In the genomic region with DNA sequence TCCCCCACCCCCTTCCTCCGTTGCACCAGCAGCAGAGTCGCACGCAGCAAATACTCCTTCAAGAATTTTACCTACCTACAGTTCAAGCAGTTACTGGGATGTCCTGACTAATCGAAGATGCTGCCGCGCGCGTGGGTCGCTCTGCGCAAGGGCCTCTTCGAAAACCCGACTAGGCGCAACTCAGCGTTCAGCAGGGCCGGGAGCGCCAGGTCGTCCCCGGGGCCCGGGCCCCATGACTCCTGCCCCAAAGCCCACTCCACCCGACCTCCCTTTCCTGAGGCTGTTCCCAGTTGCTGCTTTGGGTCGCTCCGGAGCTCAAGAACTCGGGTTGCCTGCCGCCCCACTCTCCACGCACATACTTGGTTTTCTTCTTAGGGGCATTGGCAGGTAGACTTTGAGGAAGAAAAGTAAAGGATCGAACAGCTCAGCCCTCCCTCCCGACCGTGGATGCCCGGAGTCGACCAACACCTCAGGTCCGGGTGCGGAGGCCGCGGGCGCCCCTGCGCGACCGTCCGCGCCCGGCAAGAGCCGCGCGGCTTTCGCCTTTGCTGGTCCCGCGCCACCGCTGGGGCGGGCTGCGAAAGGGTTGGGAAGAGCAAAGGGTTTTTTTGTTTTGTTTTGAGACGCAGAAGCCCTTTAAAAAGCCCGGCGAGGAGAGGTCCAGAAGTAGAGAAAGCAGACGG, we compare ENCODE assay signal across 7 cellular contexts. TPM values are rescaled to one million over a fixed set of nuclear protein-coding genes. Genes with fewer than 3 reads are reported as not detected.
DNase-seq lines count a peak whose midpoint lies in the region; ATAC-seq and TF ChIP-seq lines count a peak whose summit lies in the region.

No MANE protein-coding gene starts in this region.

- CTCF ChIA-PET in PC-9 (lab: Charles Lee), result interaction anchor here (0.8 to 1.1 kb wide), 3 partner anchors 109 to 417 kb away, joined by 3 read pairs; no protein-coding TSS in a partner anchor

- peaks cover 34% of the 10 kb centered on the region for H3K79me2 ChIP-seq in PC-9 (ENCODE audit: low read depth)

- no TSS peak for BruUV-seq in PC-9 (replicated peaks; lab: Mats Ljungman, UMichigan)

- no peak for TF ChIP-seq POLR2A in esophagus muscularis mucosa (IDR thresholded peaks at IDR 0.05; ENCODE audit: low read depth)

- no peak for TF ChIP-seq EP300 in esophagus muscularis mucosa (IDR thresholded peaks at IDR 0.05)

- intact Hi-C loops in PC-9 (cut with micrococcal nuclease; ENCODE audit: unreplicated experiment) (no loop called here), esophagus muscularis mucosa (cut with DNase I) (loop anchor here (10.0 kb wide), 2 partner anchors 220 to 420 kb away; no protein-coding TSS in a partner anchor)

- H3K36me3 ChIP-seq in PC-9 (ENCODE audit: low read depth) (peaks cover 15% of the 10 kb centered on the region; the same call in 1 of the 2 replicates), esophagus muscularis mucosa (peaks cover 0 to 9% (median 3%) of the 10 kb centered on the region in 4 donors), neuron (ENCODE audit: insufficient read depth, low read length) (no peaks in the 10 kb centered on the region)

- no peaks in the 10 kb centered on the region for H4K20me1 ChIP-seq in PC-9 (ENCODE audit: insufficient read depth)

- ATAC-seq in GM21526 (IDR thresholded peaks at IDR 0.05; ENCODE audit: low FRiP score, unreplicated experiment) (no peak), omental fat pad (ENCODE audit: low FRiP score) (no peak), HG03432 (IDR thresholded peaks at IDR 0.05; ENCODE audit: unreplicated experiment) (no peak)

- H3K9me3 ChIP-seq in PC-9 (ENCODE audit: insufficient read depth, low read depth) (no peaks in the 10 kb centered on the region), esophagus muscularis mucosa (no peaks in the 10 kb centered on the region), neuron (ENCODE audit: low read length) (no peaks in the 10 kb centered on the region)

- H3F3A ChIP-seq in PC-9 (ENCODE audit: insufficient read depth, low read depth), result peaks cover 12% of the 10 kb centered on the region; the same call in 1 of the 2 replicates

- 2% methylated on average over 28 of the region's 54 CpGs for WGBS in esophagus muscularis mucosa

- TF ChIP-seq CTCF in GM12865 (IDR thresholded peaks at IDR 0.05; ENCODE audit: insufficient read depth, low read depth, low read length, missing control alignments) (no peak), PC-9 (conservative IDR thresholded peaks at IDR 0.05) (no peak), esophagus muscularis mucosa (IDR thresholded peaks at IDR 0.05) (no peak), omental fat pad (IDR thresholded peaks at IDR 0.05) (no peak)

- H2AFZ ChIP-seq in PC-9 (peak overlapping the region; percentile 93), neuron (ENCODE audit: low read depth, low read length) (peak overlapping the region; percentile 58)

- H3K4me3 ChIP-seq in GM12865 (ENCODE audit: low read depth, low read length) (peak overlapping the region; percentile 40), PC-9 (peak overlapping the region; percentile 80), esophagus muscularis mucosa (peak overlapping the region; percentile 59 to 68 (median 66)), neuron (ENCODE audit: low read length) (peak overlapping the region; percentile 46)

- POLR2A ChIA-PET in PC-9 (lab: Charles Lee; ENCODE audit: unreplicated experiment), result interaction anchor here (0.6 to 3.1 kb wide), 4 partner anchors 122 to 298 kb away, joined by 3 to 60 read pairs (median 6); no protein-coding TSS in a partner anchor

- DNase-seq in GM12865 (ENCODE audit: low read depth) (no peak), PC-9 (peak in 1 of 2 experiments; percentile 26), esophagus muscularis mucosa (ENCODE audit: extremely low spot score) (no peak), omental fat pad (ENCODE audit: low spot score) (no peak)

- no peaks in the 10 kb centered on the region for H3K9me2 ChIP-seq in PC-9 (ENCODE audit: insufficient read depth)

- no peaks in the 10 kb centered on the region for H3K27me3 ChIP-seq in PC-9 (ENCODE audit: insufficient read depth, low read depth)
- H3K27me3 ChIP-seq in esophagus muscularis mucosa, result peaks cover 0 to 87% (median 25%) of the 10 kb centered on the region in 4 donors
- H3K27me3 ChIP-seq in neuron (ENCODE audit: insufficient read depth, low read length), result peaks cover 92% of the 10 kb centered on the region

- peak overlapping the region; percentile 96 for H3K4me2 ChIP-seq in PC-9

- peaks cover 14% of the 10 kb centered on the region for H3K4me1 ChIP-seq in PC-9 (replicated peaks; ENCODE audit: insufficient read depth)
- peaks cover 21 to 63% (median 57%) of the 10 kb centered on the region in 4 donors for H3K4me1 ChIP-seq in esophagus muscularis mucosa
- H3K4me1 ChIP-seq in neuron (ENCODE audit: insufficient read depth, low read length), result peaks cover 27% of the 10 kb centered on the region

- H3K27ac ChIP-seq in PC-9 (0 out of 2 replicates have a peak overlapping the region, but pooled peaks have one; percentile 17), esophagus muscularis mucosa (replicated peaks in 1 of 4) (peak overlapping the region; percentile 72 to 83 (median 78))

RNA-seq across cellular contexts. Expression of a gene that starts 1.9 kb away (rescaled TPM):
- total RNA-seq in PC-9 (2021), result 62.4 and 63.5 TPM in 2 replicates
- 10 to 100 TPM; 16.0 to 29.9 (median 18.9) TPM for total RNA-seq in esophagus muscularis mucosa
- total RNA-seq in omental fat pad, result 10 to 100 TPM; 13.7 to 33.4 (median 20.0) TPM
